In genomic region chr4:33961751-33962150, GRCh38 we compare ENCODE assay signal across 30 cellular contexts.
DNase-seq lines count a peak whose midpoint lies in the region; ATAC-seq and TF ChIP-seq lines count a peak whose summit lies in the region.
"Had no signal": no experiment of that assay in that cellular context is flagged by ENCODE, and none has a peak within 500 bp of the region (broad histone marks: within the 10 kb centered on the region; RNA-seq: fewer than 3 reads in every experiment).

No MANE protein-coding gene starts in this region.

- no peak overlapping the region for H3K9ac ChIP-seq in mammary epithelial cell (ENCODE audit: insufficient read depth, low read length)
- H3K9ac ChIP-seq: BLaER1 had no signal

- DNase-seq in mammary epithelial cell (peak; percentile 6), MCF 10A (ENCODE audit: unreplicated experiment) (no peak), NCI-H226 (peak; percentile 53), epithelial cell of esophagus (ENCODE audit: low read depth) (peak; percentile 17), G401 (ENCODE audit: low spot score) (no peak), posterior cingulate gyrus (no peak)
- DNase-seq in activated CD8-positive, alpha-beta memory T cell treated with anti-CD3 and anti-CD28 coated beads, Interleukin-2, amount 50 U/mL, for 48 hours, result no peak
- DNase-seq: activated CD4-positive, alpha-beta T cell treated with anti-CD3 and anti-CD28 coated beads, Interleukin-2, amount 50 U/mL, for 4 hours; activated naive CD4-positive, alpha-beta T cell treated with Interleukin-2 at 50 U/mL for 16 hours; adrenal gland; effector memory CD8-positive, alpha-beta T cell; hypothalamus; immature natural killer cell; NCI-H1436; NCI-H2107; NCI-H446 treated with DMSO at 0.1 percent for 48 hours; NCI-H82; right cardiac atrium; stimulated activated naive CD4-positive, alpha-beta T cell; T-helper 1 cell had no signal

- intact Hi-C loops in mammary epithelial cell (cut with micrococcal nuclease), result no loop called here
- intact Hi-C loops in MCF 10A (cut with micrococcal nuclease), result no loop called here
- intact Hi-C loops in posterior cingulate gyrus (cut with DNase I), result no loop called here

- BruUV-seq in mammary epithelial cell (replicated peaks; lab: Mats Ljungman, UMichigan), result no TSS peak
- BruUV-seq in MCF 10A (replicated peaks; lab: Mats Ljungman, UMichigan), result no TSS peak

- no peak overlapping the region for H2AFZ ChIP-seq in mammary epithelial cell (ENCODE audit: low read depth, low read length)
- H2AFZ ChIP-seq: GM23338 had no signal

- H3K4me2 ChIP-seq in mammary epithelial cell (ENCODE audit: insufficient read depth, low read depth, low read length), result no peak overlapping the region
- H3K4me2 ChIP-seq: BLaER1, GM23338 had no signal

- TF ChIP-seq CTCF in mammary epithelial cell (conservative IDR thresholded peaks at IDR 0.05 in 1 of 2, IDR thresholded peaks at IDR 0.05 in 1 of 2; ENCODE audit: extremely low read depth in 1 of 2, insufficient read depth in 1 of 2, low read depth in 1 of 2, low read length in 2 of 2) (no peak), MCF 10A (IDR thresholded peaks at IDR 0.05; ENCODE audit: unreplicated experiment) (no peak), epithelial cell of esophagus (IDR thresholded peaks at IDR 0.05; ENCODE audit: insufficient read depth, low read depth, low read length, missing control alignments) (no peak)

- H3K4me3 ChIP-seq in mammary epithelial cell (replicated peaks in 1 of 3; ENCODE audit: insufficient read depth in 1 of 3, low read depth in 2 of 3, low read length in 3 of 3) (no peak overlapping the region), epithelial cell of esophagus (ENCODE audit: low read length) (no peak overlapping the region)
- H3K4me3 ChIP-seq: adrenal gland, BLaER1, cardiac muscle cell, coronary artery, esophagus muscularis mucosa, GM23338, K562 had no signal

- WGBS in mammary epithelial cell (ENCODE audit: low coverage, missing lambda C conversion rate), result 56% methylated on average over 1 of the region's 1 CpG

- H3K9me3 ChIP-seq in mammary epithelial cell (replicated peaks; ENCODE audit: insufficient read depth, low read length), result no peaks in the 10 kb centered on the region
- H3K9me3 ChIP-seq: BLaER1 had no signal

- POLR2A ChIA-PET in MCF 10A (lab: Yijun Ruan, JAX), result no interaction called here

- H3K4me3 Mint-ChIP-seq in MCF 10A (ENCODE audit: unreplicated experiment), result no peak overlapping the region
- H3K4me3 Mint-ChIP-seq: effector memory CD8-positive, alpha-beta T cell; GM23338; immature natural killer cell; memory B cell; neural crest cell had no signal

- no peaks in the 10 kb centered on the region for H3K9me3 Mint-ChIP-seq in MCF 10A (ENCODE audit: unreplicated experiment)

- no peaks in the 10 kb centered on the region for H3K36me3 Mint-ChIP-seq in MCF 10A (ENCODE audit: insufficient read depth, unreplicated experiment)
- H3K36me3 Mint-ChIP-seq: immature natural killer cell, memory B cell had no signal

- H3K27me3 Mint-ChIP-seq in MCF 10A (ENCODE audit: insufficient read depth, unreplicated experiment), result no peaks in the 10 kb centered on the region
- H3K27me3 Mint-ChIP-seq: effector memory CD8-positive, alpha-beta T cell; memory B cell had no signal

- no peak overlapping the region for H3K27ac ChIP-seq in mammary epithelial cell (ENCODE audit: insufficient read depth, low read depth, low read length)
- H3K27ac ChIP-seq: 22Rv1, adrenal gland, BLaER1, cardiac muscle cell, coronary artery, esophagus muscularis mucosa had no signal

- H3K4me1 ChIP-seq in mammary epithelial cell (ENCODE audit: insufficient read depth, low read length), result no peaks in the 10 kb centered on the region
- H3K4me1 ChIP-seq: adrenal gland, BLaER1, esophagus muscularis mucosa had no signal

- no peaks in the 10 kb centered on the region for H4K20me1 ChIP-seq in mammary epithelial cell (ENCODE audit: insufficient read depth, low read length)
- H4K20me1 ChIP-seq: BLaER1 had no signal

- dilution Hi-C loops in mammary epithelial cell (cut with HindIII; ENCODE audit: low sequenced_read_pairs), result no loop called here

- ATAC-seq in GM18873 (IDR thresholded peaks at IDR 0.05; ENCODE audit: low FRiP score, unreplicated experiment), result no peak
- ATAC-seq: effector memory CD8-positive, alpha-beta T cell; GM23338; K562; right cardiac atrium had no signal

- no peak overlapping the region for H3K27ac Mint-ChIP-seq in MCF 10A (ENCODE audit: low read depth, unreplicated experiment)
- H3K27ac Mint-ChIP-seq: effector memory CD8-positive, alpha-beta T cell; GM23338; immature natural killer cell; memory B cell had no signal

- no peaks in the 10 kb centered on the region for H3K27me3 ChIP-seq in mammary epithelial cell (ENCODE audit: insufficient read depth, low read length)
- H3K27me3 ChIP-seq: adrenal gland, BLaER1, cardiac muscle cell, esophagus muscularis mucosa had no signal

- CTCF ChIA-PET in mammary epithelial cell (lab: Charles Lee; ENCODE audit: low non-redundant PET) (no interaction called here), MCF 10A (lab: Yijun Ruan, JAX) (no interaction called here)

- H3K4me1 Mint-ChIP-seq in MCF 10A (ENCODE audit: insufficient read depth, unreplicated experiment), result peaks cover 9% of the 10 kb centered on the region
- H3K4me1 Mint-ChIP-seq: GM23338, immature natural killer cell, memory B cell, neural crest cell had no signal

- in situ Hi-C loops in mammary epithelial cell (cut with MboI; ENCODE audit: low sequenced_read_pairs in 2 of 2), result no loop called here
- in situ Hi-C loops in G401 (cut with HindIII; ENCODE audit: low sequenced_read_pairs), result no loop called here

- H3K79me2 ChIP-seq in mammary epithelial cell (ENCODE audit: insufficient read depth, low read length), result no peaks in the 10 kb centered on the region

- no peaks in the 10 kb centered on the region for H3K36me3 ChIP-seq in mammary epithelial cell (ENCODE audit: insufficient read depth, low read length)
- H3K36me3 ChIP-seq: adrenal gland, BLaER1, cardiac muscle cell, esophagus muscularis mucosa had no signal

Comparison
In these comparisons a context has a peak if more than half of its experiments do, and no peak if none do; other contexts are left out.
1. DNase-seq: peak in mammary epithelial cell (single experiment), NCI-H226 (single experiment) and epithelial cell of esophagus (single experiment); none in MCF 10A (single experiment), activated CD8-positive, alpha-beta memory T cell treated with anti-CD3 and anti-CD28 coated beads, Interleukin-2, amount 50 U/mL, for 48 hours (single experiment), G401 (single experiment) and posterior cingulate gyrus (0 of 10).